11 cellular contexts compared by ENCODE assay signal in the genomic region with DNA sequence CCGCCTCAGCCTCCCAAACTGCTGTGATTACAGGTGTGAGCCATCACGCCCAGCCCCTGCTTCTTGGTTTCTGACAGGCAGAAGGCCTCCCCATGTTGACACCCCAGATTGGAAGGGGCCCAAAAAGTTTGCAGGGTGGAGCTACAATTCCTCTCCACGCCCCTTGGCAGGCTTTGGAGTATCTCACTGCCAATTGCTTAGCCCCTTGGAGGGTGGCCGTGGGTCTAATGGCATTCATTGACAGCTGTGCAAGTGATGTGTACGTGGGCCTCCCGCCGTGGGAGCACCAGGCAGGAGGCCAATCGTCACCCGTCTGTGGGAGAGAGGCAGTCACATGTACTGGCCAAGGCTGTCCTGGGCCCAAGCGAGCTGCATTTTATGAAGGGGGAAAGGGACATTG.
DNase-seq lines count a peak whose midpoint lies in the region; ATAC-seq and TF ChIP-seq lines count a peak whose summit lies in the region.
"Had no signal": no experiment of that assay in that cellular context is flagged by ENCODE, and none has a peak within 500 bp of the region (broad histone marks: within the 10 kb centered on the region; RNA-seq: fewer than 3 reads in every experiment).

No MANE protein-coding gene starts in this region.

- H3K79me2 ChIP-seq in trophoblast cell (ENCODE audit: control insufficient read depth, insufficient read depth, low read length, poor library complexity), result peaks cover 14% of the 10 kb centered on the region

- H3K4me3 Mint-ChIP-seq in glutamatergic neuron (ENCODE audit: unreplicated experiment), result no peak overlapping the region

- H3K36me3 ChIP-seq in ascending aorta, result peaks cover 15% of the 10 kb centered on the region in 2 donors
- H3K36me3 ChIP-seq in trophoblast cell (ENCODE audit: control insufficient read depth in 1 of 2, insufficient read depth in 2 of 2, low read length in 2 of 2), result peaks cover 65 to 70% of the 10 kb centered on the region in 2 experiments
- peaks cover 23% of the 10 kb centered on the region for H3K36me3 ChIP-seq in upper lobe of right lung

- H3K27ac Mint-ChIP-seq in glutamatergic neuron (ENCODE audit: unreplicated experiment), result peak overlapping the region; percentile 74

- intact Hi-C loops in ascending aorta (cut with DNase I), result loop anchor here (1.0 kb wide), 1 partner anchor 27 kb away; no protein-coding TSS in a partner anchor
- intact Hi-C loops in upper lobe of right lung (cut with DNase I), result no loop called here

- no peak overlapping the region for H4K8ac ChIP-seq in trophoblast cell (ENCODE audit: low read depth, low read length)

- peak overlapping the region; percentile 9 for H3K4ac ChIP-seq in trophoblast cell (ENCODE audit: low read depth, low read length)

- no CpG with 5 or more reads among the region's 10 CpGs for WGBS in trophoblast cell (ENCODE audit: extremely low coverage, insufficient coverage, insufficient read length)

- H3K9me3 Mint-ChIP-seq in glutamatergic neuron (ENCODE audit: unreplicated experiment), result peaks cover 51% of the 10 kb centered on the region
- H3K9me3 Mint-ChIP-seq: activated naive CD4-positive, alpha-beta T cell treated with anti-CD3 and anti-CD28 coated beads, Interleukin-2, amount 50 U/mL, for 72 hours had no signal

- no peak for DNase-seq in ascending aorta (ENCODE audit: low spot score in 2 of 2)
- no peak for DNase-seq in glutamatergic neuron
- DNase-seq in trophoblast cell, result no peak
- DNase-seq in upper lobe of right lung, result no peak
- DNase-seq in islet precursor cell, result no peak
- DNase-seq in SW480 (ENCODE audit: low spot score), result no peak
- no peak for DNase-seq in SHP77 treated with DMSO at 0.1 percent for 48 hours (lab: John Stamatoyannopoulos, UW)
- DNase-seq: NCI-H2227 treated with DMSO at 0.1 percent for 48 hours; stimulated activated CD4-positive, alpha-beta T cell treated with anti-CD3 and anti-CD28 coated beads, Interleukin-4, amount 100 ng/mL, for 24 hours; stimulated activated naive CD4-positive, alpha-beta T cell treated with Interleukin-2 at 50 U/mL for 16 hours had no signal

- peak overlapping the region; percentile 37 for H3K14ac ChIP-seq in trophoblast cell (ENCODE audit: low read length)

- no peak overlapping the region for H3K4me2 ChIP-seq in trophoblast cell (ENCODE audit: low read length)

- H2AFZ ChIP-seq in trophoblast cell (ENCODE audit: insufficient read depth, low read length, poor library complexity), result no peak overlapping the region

- H3K9me3 ChIP-seq in ascending aorta (no peaks in the 10 kb centered on the region), trophoblast cell (ENCODE audit: insufficient read depth, low read depth, low read length) (peaks cover 2% of the 10 kb centered on the region), upper lobe of right lung (no peaks in the 10 kb centered on the region)

- H3K27me3 Mint-ChIP-seq in glutamatergic neuron (ENCODE audit: unreplicated experiment), result peaks cover 57% of the 10 kb centered on the region

- H3K27ac ChIP-seq in ascending aorta (peak overlapping the region; percentile 64 to 78), trophoblast cell (ENCODE audit: low read depth, low read length) (peak overlapping the region; percentile 21), upper lobe of right lung (peak overlapping the region; percentile 77)

- H4K91ac ChIP-seq in trophoblast cell (ENCODE audit: low read depth, low read length), result peak overlapping the region; percentile 53

- H3K23ac ChIP-seq in trophoblast cell (ENCODE audit: low read length), result no peak overlapping the region

- H3K4me1 ChIP-seq in ascending aorta (peaks cover 21 to 31% of the 10 kb centered on the region in 2 donors), trophoblast cell (ENCODE audit: control insufficient read depth in 1 of 2, insufficient read depth in 2 of 2, low read length in 2 of 2) (peaks cover 53 to 56% of the 10 kb centered on the region in 2 experiments), upper lobe of right lung (peaks cover 60% of the 10 kb centered on the region)

- no peak overlapping the region for H2BK12ac ChIP-seq in trophoblast cell (ENCODE audit: low read length)

- H3K18ac ChIP-seq in trophoblast cell (ENCODE audit: low read length), result peak overlapping the region; percentile 63

- H3K27me3 ChIP-seq in ascending aorta (no peaks in the 10 kb centered on the region), trophoblast cell (ENCODE audit: insufficient read depth, low read length) (no peaks in the 10 kb centered on the region), upper lobe of right lung (no peaks in the 10 kb centered on the region)

- H3K9ac ChIP-seq in trophoblast cell (ENCODE audit: low read length), result no peak overlapping the region

- ATAC-seq in upper lobe of right lung, result no peak
- ATAC-seq: activated naive CD4-positive, alpha-beta T cell treated with anti-CD3 and anti-CD28 coated beads, Interleukin-2, amount 50 U/mL, for 72 hours had no signal

- no peak overlapping the region for H3K4me3 ChIP-seq in ascending aorta
- no peak overlapping the region for H3K4me3 ChIP-seq in trophoblast cell (ENCODE audit: low read depth, low read length)
- H3K4me3 ChIP-seq in upper lobe of right lung, result no peak overlapping the region

- no peak overlapping the region for H2AK5ac ChIP-seq in trophoblast cell (ENCODE audit: low read length)

- TF ChIP-seq CTCF in ascending aorta (IDR thresholded peaks at IDR 0.05) (no peak), glutamatergic neuron (IDR thresholded peaks at IDR 0.05; ENCODE audit: partially characterized antibody, unreplicated experiment) (no peak), upper lobe of right lung (IDR thresholded peaks at IDR 0.05) (no peak)

- no peak overlapping the region for H2BK120ac ChIP-seq in trophoblast cell (ENCODE audit: insufficient read depth, low read length, poor library complexity)

- peaks cover 19% of the 10 kb centered on the region for H3K79me1 ChIP-seq in trophoblast cell (ENCODE audit: low read length)

- no peak overlapping the region for H4K12ac ChIP-seq in trophoblast cell (ENCODE audit: low read depth, low read length)

- peaks cover 78% of the 10 kb centered on the region for H3K4me1 Mint-ChIP-seq in glutamatergic neuron (ENCODE audit: low read depth, unreplicated experiment)

- peaks cover 4% of the 10 kb centered on the region for H3K36me3 Mint-ChIP-seq in glutamatergic neuron (ENCODE audit: unreplicated experiment)

- no peak overlapping the region for H2BK5ac ChIP-seq in trophoblast cell (ENCODE audit: low read depth, low read length, poor library complexity)

Comparison
In these comparisons a context has a peak if more than half of its experiments do, and no peak if none do; other contexts are left out.
1. H3K27ac ChIP-seq: peak in every context shown above with its lines; median percentile 77 in upper lobe of right lung; 71 in ascending aorta; 21 in trophoblast cell.